Comparison of ENCODE assay signal across 25 cellular contexts in genomic region chr13:106117640-106118039, GRCh38.
"Had no signal": no experiment of that assay in that cellular context is flagged by ENCODE, and none has a peak within 500 bp of the region (broad histone marks: within the 10 kb centered on the region; RNA-seq: fewer than 3 reads in every experiment).

No MANE protein-coding gene starts in this region.

- H3K27me3 ChIP-seq: esophagus muscularis mucosa, foreskin keratinocyte, gastroesophageal sphincter, hepatocyte, neutrophil, testis, tibial artery, upper lobe of left lung had no signal

- H3K27ac Mint-ChIP-seq: effector memory CD8-positive, alpha-beta T cell; memory B cell; natural killer cell; progenitor cell of endocrine pancreas; stimulated activated effector memory CD8-positive, alpha-beta T cell treated with anti-CD3 and anti-CD28 coated beads, Interleukin-12 subunit alpha, Interleukin-12 subunit beta, amount 100 ng/mL, for 72 hours had no signal

- H3K9me3 ChIP-seq: esophagus muscularis mucosa, gastroesophageal sphincter, heart left ventricle, lower lobe of right lung, neutrophil, testis, tibial artery, upper lobe of left lung had no signal

- H3K9ac ChIP-seq: parathyroid adenoma had no signal

- H3K27me3 Mint-ChIP-seq: effector memory CD8-positive, alpha-beta T cell; memory B cell had no signal

- H3K4me3 ChIP-seq: esophagus muscularis mucosa, gastroesophageal sphincter, heart left ventricle, hepatocyte, lower lobe of right lung, testis, tibial artery, upper lobe of left lung had no signal

- H3K4me1 ChIP-seq: esophagus muscularis mucosa, gastroesophageal sphincter, lower lobe of right lung, parathyroid adenoma, tibial artery, upper lobe of left lung had no signal

- H3K27ac ChIP-seq: esophagus muscularis mucosa, foreskin keratinocyte, gastroesophageal sphincter, heart left ventricle, hepatocyte, lower lobe of right lung, neutrophil, parathyroid adenoma, testis, tibial artery, upper lobe of left lung had no signal

- H3K4me1 Mint-ChIP-seq: memory B cell; natural killer cell; stimulated activated effector memory CD8-positive, alpha-beta T cell treated with anti-CD3 and anti-CD28 coated beads, Interleukin-12 subunit alpha, Interleukin-12 subunit beta, amount 100 ng/mL, for 72 hours had no signal

- H3K9me3 Mint-ChIP-seq: memory B cell, neural crest cell had no signal

- H2AFZ ChIP-seq: hepatocyte, parathyroid adenoma had no signal

- H3K36me3 Mint-ChIP-seq: memory B cell; natural killer cell; stimulated activated effector memory CD8-positive, alpha-beta T cell treated with anti-CD3 and anti-CD28 coated beads, Interleukin-12 subunit alpha, Interleukin-12 subunit beta, amount 100 ng/mL, for 72 hours had no signal

- H3K4me2 ChIP-seq: hepatocyte had no signal

- ATAC-seq: effector memory CD8-positive, alpha-beta T cell; gastroesophageal sphincter; left cardiac atrium; left ventricle myocardium superior; lower lobe of right lung; natural killer cell; stimulated activated effector memory CD8-positive, alpha-beta T cell treated with anti-CD3 and anti-CD28 coated beads, Interleukin-12 subunit alpha, Interleukin-12 subunit beta, amount 100 ng/mL, for 72 hours had no signal

- H3K4me3 Mint-ChIP-seq: effector memory CD8-positive, alpha-beta T cell; memory B cell; natural killer cell; neural crest cell; stimulated activated effector memory CD8-positive, alpha-beta T cell treated with anti-CD3 and anti-CD28 coated beads, Interleukin-12 subunit alpha, Interleukin-12 subunit beta, amount 100 ng/mL, for 72 hours had no signal

- H3K36me3 ChIP-seq: esophagus muscularis mucosa, gastroesophageal sphincter, heart left ventricle, lower lobe of right lung, neutrophil, tibial artery, upper lobe of left lung had no signal

- DNase-seq: cerebellar nuclear complex; cortex of kidney; effector memory CD8-positive, alpha-beta T cell; foreskin keratinocyte; heart left ventricle; left cardiac atrium; left ventricle myocardium superior; lower lobe of right lung; natural killer cell; stimulated activated CD4-positive, alpha-beta T cell treated with anti-CD3 and anti-CD28 coated beads, Interleukin-2, amount 100 ng/mL, for 24 hours; stimulated activated CD4-positive, alpha-beta T cell treated with anti-CD3 and anti-CD28 coated beads, Interleukin-4, amount 100 ng/mL, for 24 hours; stimulated activated naive CD4-positive, alpha-beta T cell treated with Interleukin-2 at 50 U/mL for 16 hours; substantia nigra; testis; tibial artery; upper lobe of left lung had no signal

- H3K79me2 ChIP-seq: hepatocyte, parathyroid adenoma had no signal
